Comparison of ENCODE assay signal across 22 cellular contexts in the genomic region with DNA sequence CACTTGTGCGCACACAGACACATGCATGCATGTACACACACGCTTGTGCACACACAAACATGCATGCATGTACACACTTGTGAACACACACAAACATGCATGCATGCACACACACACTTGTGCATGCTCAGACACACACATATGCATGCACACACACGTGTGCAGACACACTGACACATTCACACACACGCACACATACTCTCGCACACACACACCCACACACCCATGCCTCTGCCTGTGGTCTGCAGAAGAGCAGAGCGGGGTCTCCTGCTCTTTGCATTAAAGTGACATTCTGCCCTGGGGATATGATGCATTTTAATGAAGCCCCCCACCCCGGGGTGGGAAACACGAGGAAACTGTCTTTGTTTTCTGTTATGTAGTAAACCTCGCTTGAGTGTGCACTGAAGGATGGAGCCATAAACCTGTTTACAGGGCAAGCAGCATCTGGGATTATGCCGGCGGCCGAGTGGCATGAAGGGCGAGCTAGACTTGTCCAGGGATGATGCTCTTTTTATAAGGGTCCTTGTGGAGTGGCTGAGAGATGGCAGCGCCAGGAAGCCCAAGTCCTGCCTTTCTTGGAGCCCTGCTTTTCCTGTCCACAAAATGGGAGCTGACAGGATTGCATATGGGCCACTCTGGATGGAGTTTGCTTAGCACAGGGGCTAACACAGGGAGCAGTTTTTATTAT. TPM values are rescaled to one million over a fixed set of nuclear protein-coding genes. Genes with fewer than 3 reads are reported as not detected.
DNase-seq lines count a peak whose midpoint lies in the region; ATAC-seq and TF ChIP-seq lines count a peak whose summit lies in the region.
"Had no signal": no experiment of that assay in that cellular context is flagged by ENCODE, and none has a peak within 500 bp of the region (broad histone marks: within the 10 kb centered on the region; RNA-seq: fewer than 3 reads in every experiment).

No MANE protein-coding gene starts in this region.

- peaks cover 15% of the 10 kb centered on the region for H3K27me3 Mint-ChIP-seq in osteocyte (ENCODE audit: unreplicated experiment)
- H3K27me3 Mint-ChIP-seq in activated CD8-positive, alpha-beta T cell treated with anti-CD3 and anti-CD28 coated beads, Interleukin-2, amount 10 ng/mL, durations not matched to agents 7 days and 5 days (ENCODE audit: low read depth): peaks cover 2% of the 10 kb centered on the region

- no peak for TF ChIP-seq CTCF in BE2C (IDR thresholded peaks at IDR 0.05; ENCODE audit: low read depth, low read length)
- no peak for TF ChIP-seq CTCF in dorsolateral prefrontal cortex (IDR thresholded peaks at IDR 0.05 in 54 of 56, conservative IDR thresholded peaks at IDR 0.05 in 2 of 56; ENCODE audit: low read depth in 1 of 56, partially characterized antibody in 56 of 56)
- TF ChIP-seq CTCF in osteocyte (IDR thresholded peaks at IDR 0.05): no peak

- no peak overlapping the region for H3K27ac Mint-ChIP-seq in osteocyte (ENCODE audit: unreplicated experiment)
- H3K27ac Mint-ChIP-seq in activated CD8-positive, alpha-beta T cell treated with anti-CD3 and anti-CD28 coated beads, Interleukin-2, amount 10 ng/mL, durations not matched to agents 7 days and 5 days: no peak overlapping the region
- H3K27ac Mint-ChIP-seq: CD8-positive, alpha-beta T cell; naive thymus-derived CD4-positive, alpha-beta T cell; stimulated activated naive B cell treated with anti-CD40 and anti-IgM and Interleukin-4, amounts not matched to agents 10 μg/mL and 1 μg/mL and 100 μg/mL, for 72 hours had no signal

- ATAC-seq in HG03159 (IDR thresholded peaks at IDR 0.05; ENCODE audit: unreplicated experiment): no peak
- ATAC-seq in activated CD8-positive, alpha-beta T cell treated with anti-CD3 and anti-CD28 coated beads, Interleukin-2, amount 10 ng/mL, durations not matched to agents 7 days and 5 days: no peak
- ATAC-seq: CD8-positive, alpha-beta T cell; naive thymus-derived CD4-positive, alpha-beta T cell; stimulated activated naive B cell treated with anti-CD40 and anti-IgM and Interleukin-4, amounts not matched to agents 10 μg/mL and 1 μg/mL and 100 μg/mL, for 72 hours had no signal

- H3K9me3 ChIP-seq in BE2C (no peaks in the 10 kb centered on the region; the same call in 1 of the 2 replicates), BLaER1 (0 out of 2 replicates have a peak, but pooled peaks cover 7% of the 10 kb centered on the region)
- H3K9me3 ChIP-seq: thoracic aorta had no signal

- H3K27ac ChIP-seq in BLaER1 (no peak overlapping the region), dorsolateral prefrontal cortex (no peak overlapping the region)
- H3K27ac ChIP-seq: RWPE1, skin epidermis, thoracic aorta had no signal

- H3K9me3 Mint-ChIP-seq in osteocyte (ENCODE audit: unreplicated experiment): no peaks in the 10 kb centered on the region
- peaks cover 5% of the 10 kb centered on the region for H3K9me3 Mint-ChIP-seq in activated CD8-positive, alpha-beta T cell treated with anti-CD3 and anti-CD28 coated beads, Interleukin-2, amount 10 ng/mL, durations not matched to agents 7 days and 5 days (ENCODE audit: insufficient read depth)

- no peaks in the 10 kb centered on the region for H3K27me3 ChIP-seq in BE2C
- no peaks in the 10 kb centered on the region for H3K27me3 ChIP-seq in BLaER1
- H3K27me3 ChIP-seq in dorsolateral prefrontal cortex: peaks cover 0 to 9% (median 0%) of the 10 kb centered on the region in 45 donors

- no peaks in the 10 kb centered on the region for H3K4me1 Mint-ChIP-seq in osteocyte (ENCODE audit: unreplicated experiment)
- no peaks in the 10 kb centered on the region for H3K4me1 Mint-ChIP-seq in activated CD8-positive, alpha-beta T cell treated with anti-CD3 and anti-CD28 coated beads, Interleukin-2, amount 10 ng/mL, durations not matched to agents 7 days and 5 days (ENCODE audit: low read depth)
- H3K4me1 Mint-ChIP-seq: naive thymus-derived CD4-positive, alpha-beta T cell; stimulated activated naive B cell treated with anti-CD40 and anti-IgM and Interleukin-4, amounts not matched to agents 10 μg/mL and 1 μg/mL and 100 μg/mL, for 72 hours had no signal

- no peak overlapping the region for H3K4me3 ChIP-seq in BE2C (ENCODE audit: low read depth, low read length)
- H3K4me3 ChIP-seq in BLaER1: no peak overlapping the region
- H3K4me3 ChIP-seq in dorsolateral prefrontal cortex: no peak overlapping the region
- H3K4me3 ChIP-seq: skin epidermis, thoracic aorta had no signal

- CTCF ChIA-PET in activated CD8-positive, alpha-beta T cell treated with anti-CD3 and anti-CD28 coated beads, Interleukin-2, amount 10 ng/mL, durations not matched to agents 7 days and 5 days (lab: Charles Lee): no interaction called here

- no peaks in the 10 kb centered on the region for H3K36me3 ChIP-seq in BE2C
- no peaks in the 10 kb centered on the region; the same call in 1 of the 2 replicates for H3K36me3 ChIP-seq in BLaER1
- H3K36me3 ChIP-seq: thoracic aorta had no signal

- H3K9ac ChIP-seq in BLaER1: no peak overlapping the region

- peak overlapping the region; percentile 47 for H3K4me2 ChIP-seq in BLaER1

- POLR2A ChIA-PET in activated CD8-positive, alpha-beta T cell treated with anti-CD3 and anti-CD28 coated beads, Interleukin-2, amount 10 ng/mL, durations not matched to agents 7 days and 5 days (lab: Charles Lee): no interaction called here

- DNase-seq in BE2C: peak; percentile 1
- DNase-seq in dorsolateral prefrontal cortex: peak in 6 of 10 donors; percentile 3 to 30 (median 24)
- DNase-seq in osteocyte (ENCODE audit: extremely low spot score, unreplicated experiment): peak; percentile 42
- DNase-seq in activated CD8-positive, alpha-beta T cell treated with anti-CD3 and anti-CD28 coated beads, Interleukin-2, amount 10 ng/mL, durations not matched to agents 7 days and 5 days: no peak
- DNase-seq in stimulated activated CD4-positive, alpha-beta T cell treated with anti-CD3 and anti-CD28 coated beads, Interleukin-2, amount 100 ng/mL, for 48 hours: no peak
- DNase-seq: activated CD4-positive, alpha-beta T cell treated with anti-CD3 and anti-CD28 coated beads for 4 hours; amygdala; CD8-positive, alpha-beta T cell; DMS153; GF-D8; Kasumi-1; NCI-H1694 treated with DMSO at 0.1 percent for 48 hours; NCI-H69; stimulated activated CD4-positive, alpha-beta T cell treated with anti-CD3 and anti-CD28 coated beads, Interleukin-2, amount 100 ng/mL, for 24 hours; stimulated activated naive B cell treated with anti-CD40 and anti-IgM and Interleukin-4, amounts not matched to agents 10 μg/mL and 1 μg/mL and 100 μg/mL, for 72 hours had no signal

- intact Hi-C loops in dorsolateral prefrontal cortex (cut with DNase I): no loop called here

- H3K4me1 ChIP-seq in BE2C (no peaks in the 10 kb centered on the region), BLaER1 (peaks cover 76% of the 10 kb centered on the region)

- no peak overlapping the region for H3K4me3 Mint-ChIP-seq in osteocyte (ENCODE audit: unreplicated experiment)
- no peak overlapping the region for H3K4me3 Mint-ChIP-seq in activated CD8-positive, alpha-beta T cell treated with anti-CD3 and anti-CD28 coated beads, Interleukin-2, amount 10 ng/mL, durations not matched to agents 7 days and 5 days
- H3K4me3 Mint-ChIP-seq: CD8-positive, alpha-beta T cell; naive thymus-derived CD4-positive, alpha-beta T cell; stimulated activated naive B cell treated with anti-CD40 and anti-IgM and Interleukin-4, amounts not matched to agents 10 μg/mL and 1 μg/mL and 100 μg/mL, for 72 hours had no signal

- H3K36me3 Mint-ChIP-seq in osteocyte (ENCODE audit: unreplicated experiment): no peaks in the 10 kb centered on the region
- H3K36me3 Mint-ChIP-seq in activated CD8-positive, alpha-beta T cell treated with anti-CD3 and anti-CD28 coated beads, Interleukin-2, amount 10 ng/mL, durations not matched to agents 7 days and 5 days (ENCODE audit: low read depth): no peaks in the 10 kb centered on the region
- H3K36me3 Mint-ChIP-seq: CD8-positive, alpha-beta T cell; naive thymus-derived CD4-positive, alpha-beta T cell; stimulated activated naive B cell treated with anti-CD40 and anti-IgM and Interleukin-4, amounts not matched to agents 10 μg/mL and 1 μg/mL and 100 μg/mL, for 72 hours had no signal

- H4K20me1 ChIP-seq in BLaER1: peaks cover 40% of the 10 kb centered on the region; the same call in 1 of the 2 replicates

RNA-seq across cellular contexts. Expression of gene PSAPL1, which starts 17.8 kb away (rescaled TPM):
- polyA plus RNA-seq in BE2C (2012; ENCODE audit: insufficient read depth, insufficient read length, low read depth): not detected
- total RNA-seq in dorsolateral prefrontal cortex (not detected), osteocyte (not detected in 2 replicates)
- total RNA-seq in activated CD8-positive, alpha-beta T cell treated with anti-CD3 and anti-CD28 coated beads, Interleukin-2, amount 10 ng/mL, durations not matched to agents 7 days and 5 days: not detected
- total RNA-seq: CD8-positive, alpha-beta T cell; HT1080; naive thymus-derived CD4-positive, alpha-beta T cell had no signal
- polyA plus RNA-seq: naive thymus-derived CD4-positive, alpha-beta T cell had no signal

Comparison
In these comparisons a context has a peak if more than half of its experiments do, and no peak if none do; other contexts are left out.
1. DNase-seq: peak in BE2C (single experiment), dorsolateral prefrontal cortex (6 of 10) and osteocyte (single experiment); none in activated CD8-positive, alpha-beta T cell treated with anti-CD3 and anti-CD28 coated beads, Interleukin-2, amount 10 ng/mL, durations not matched to agents 7 days and 5 days (single experiment) and stimulated activated CD4-positive, alpha-beta T cell treated with anti-CD3 and anti-CD28 coated beads, Interleukin-2, amount 100 ng/mL, for 48 hours (0 of 2).